ENCODE assay signal across 20 cellular contexts in genomic region chr15:92952451-92952850, GRCh38. TPM values are rescaled to one million over a fixed set of nuclear protein-coding genes. Genes with fewer than 3 reads are reported as not detected.
DNase-seq lines count a peak whose midpoint lies in the region; ATAC-seq, FAIRE-seq and TF ChIP-seq lines count a peak whose summit lies in the region.
"Had no signal": no experiment of that assay in that cellular context is flagged by ENCODE, and none has a peak within 500 bp of the region (broad histone marks: within the 10 kb centered on the region; RNA-seq: fewer than 3 reads in every experiment).

No MANE protein-coding gene starts in this region.

- peaks cover 100% of the 10 kb centered on the region for H3K36me3 ChIP-seq in endodermal cell (ENCODE audit: control insufficient read depth, insufficient read depth, low read length)

- H3K4me2 ChIP-seq in A549: no peak overlapping the region

- no peak overlapping the region for H3K27ac ChIP-seq in A549
- H3K27ac ChIP-seq in endodermal cell (ENCODE audit: low read depth, low read length): no peak overlapping the region
- H3K27ac ChIP-seq: C4-2B had no signal

- no peak overlapping the region for H3K4me3 Mint-ChIP-seq in activated CD8-positive, alpha-beta T cell treated with anti-CD3 and anti-CD28 coated beads for 36 hours
- H3K4me3 Mint-ChIP-seq in endodermal cell: no peak overlapping the region
- H3K4me3 Mint-ChIP-seq: CD4-positive, alpha-beta memory T cell; H9 had no signal

- H3K27me3 Mint-ChIP-seq in activated CD8-positive, alpha-beta T cell treated with anti-CD3 and anti-CD28 coated beads for 36 hours: no peaks in the 10 kb centered on the region
- no peaks in the 10 kb centered on the region for H3K27me3 Mint-ChIP-seq in endodermal cell (ENCODE audit: insufficient read depth)
- H3K27me3 Mint-ChIP-seq: CD4-positive, alpha-beta memory T cell had no signal

- DNase-seq in A549 (ENCODE audit: low read depth in 1 of 2, low spot score in 1 of 2) (no peak), endodermal cell (no peak), sciatic nerve (ENCODE audit: low spot score) (no peak), NCI-H187 (lab: John Stamatoyannopoulos, UW) (no peak), NCI-H1105 (lab: John Stamatoyannopoulos, UW) (no peak)
- no peak for DNase-seq in activated CD8-positive, alpha-beta T cell treated with anti-CD3 and anti-CD28 coated beads for 36 hours
- no peak for DNase-seq in activated CD4-positive, alpha-beta T cell treated with anti-CD3 and anti-CD28 coated beads, Interleukin-2, amount 50 U/mL, for 1 hour
- DNase-seq: BE2C; CD4-positive, alpha-beta memory T cell; DMS79; GDM1; GOT3; H9 had no signal

- peaks cover 23% of the 10 kb centered on the region for H3K9me3 Mint-ChIP-seq in activated CD8-positive, alpha-beta T cell treated with anti-CD3 and anti-CD28 coated beads for 36 hours
- H3K9me3 Mint-ChIP-seq in endodermal cell: peaks cover 25% of the 10 kb centered on the region

- WGBS in A549 (ENCODE audit: missing lambda C conversion rate): over 99% methylated on average over 7 of the region's 7 CpGs
- 97 to 100% methylated on average over 4 to 7 of the region's 7 CpGs for WGBS in endodermal cell (ENCODE audit: insufficient coverage in 1 of 2, insufficient read length in 1 of 2), 2 experiments

- H3K4me3 ChIP-seq in A549 (no peak overlapping the region), endodermal cell (ENCODE audit: low read length) (no peak overlapping the region)

- peak overlapping the region; percentile 17 for H3K27ac Mint-ChIP-seq in activated CD8-positive, alpha-beta T cell treated with anti-CD3 and anti-CD28 coated beads for 36 hours
- peak overlapping the region; percentile 7 for H3K27ac Mint-ChIP-seq in endodermal cell

- H3K4me1 ChIP-seq in A549: no peaks in the 10 kb centered on the region
- H3K4me1 ChIP-seq in endodermal cell (ENCODE audit: control insufficient read depth, insufficient read depth, low read length): no peaks in the 10 kb centered on the region
- H3K4me1 ChIP-seq: BE2C had no signal

- no peak for FAIRE-seq in A549 (lab: Jason Lieb, UNC)
- FAIRE-seq: A204.1, GM12892, GM19239, HepG2, HTR-8/SVneo had no signal

- TF ChIP-seq POLR2A in A549 (IDR thresholded peaks at IDR 0.05; ENCODE audit: low read length): no peak

- H3K36me3 Mint-ChIP-seq in activated CD8-positive, alpha-beta T cell treated with anti-CD3 and anti-CD28 coated beads for 36 hours (ENCODE audit: low read depth): peaks cover 80% of the 10 kb centered on the region
- H3K36me3 Mint-ChIP-seq in endodermal cell (ENCODE audit: low read depth): peaks cover 91% of the 10 kb centered on the region

- no peak for TF ChIP-seq CTCF in A549 (IDR thresholded peaks at IDR 0.05)
- TF ChIP-seq CTCF in activated CD8-positive, alpha-beta T cell treated with anti-CD3 and anti-CD28 coated beads for 36 hours (IDR thresholded peaks at IDR 0.05): no peak
- TF ChIP-seq CTCF in endodermal cell (conservative IDR thresholded peaks at IDR 0.05): no peak

- ATAC-seq in A549 (peak; percentile 10 to 52; a peak in 4 of 6 replicates), sciatic nerve (peak; percentile 30), HG03469 (IDR thresholded peaks at IDR 0.05; ENCODE audit: unreplicated experiment) (no peak)
- peak; percentile 25 for ATAC-seq in activated CD8-positive, alpha-beta T cell treated with anti-CD3 and anti-CD28 coated beads for 36 hours
- ATAC-seq: HepG2 had no signal

- H3K27me3 ChIP-seq in endodermal cell (ENCODE audit: control insufficient read depth, insufficient read depth, low read length, poor library complexity, severe bottlenecking): no peaks in the 10 kb centered on the region
- H3K27me3 ChIP-seq: BE2C had no signal

- H3K9me3 ChIP-seq in A549 (peaks cover 32% of the 10 kb centered on the region), endodermal cell (ENCODE audit: control insufficient read depth, low read length) (peaks cover 35% of the 10 kb centered on the region)
- H3K9me3 ChIP-seq: BE2C had no signal

- H3K9ac ChIP-seq in endodermal cell (ENCODE audit: extremely low read depth, low read length, poor library complexity, severe bottlenecking): no peak overlapping the region

- POLR2A ChIA-PET in A549 (lab: Yijun Ruan, JAX): no interaction called here
- POLR2A ChIA-PET in activated CD8-positive, alpha-beta T cell treated with anti-CD3 and anti-CD28 coated beads for 36 hours (lab: Charles Lee): no interaction called here

- TF ChIP-seq RAD21 in A549 (conservative IDR thresholded peaks at IDR 0.05 in 1 of 2, IDR thresholded peaks at IDR 0.05 in 1 of 2): no peak

- CTCF ChIA-PET in A549 (lab: Yijun Ruan, JAX): interaction anchor here (0.6 to 2.1 kb wide), 4 partner anchors 17 to 133 kb away, joined by 3 to 6 read pairs (median 4); no protein-coding TSS in a partner anchor
- CTCF ChIA-PET in activated CD8-positive, alpha-beta T cell treated with anti-CD3 and anti-CD28 coated beads for 36 hours (lab: Charles Lee): interaction anchor here (0.7 to 2.5 kb wide), 2 partner anchors 16 to 31 kb away, joined by 3 to 9 read pairs; no protein-coding TSS in a partner anchor

- intact Hi-C loops in activated CD8-positive, alpha-beta T cell treated with anti-CD3 and anti-CD28 coated beads for 36 hours (cut with micrococcal nuclease): no loop called here
- intact Hi-C loops in sciatic nerve (cut with DNase I): no loop called here

- no peak for TF ChIP-seq EP300 in A549 (IDR thresholded peaks at IDR 0.05)

- H3K4me1 Mint-ChIP-seq in activated CD8-positive, alpha-beta T cell treated with anti-CD3 and anti-CD28 coated beads for 36 hours (ENCODE audit: low read depth): peaks cover 15% of the 10 kb centered on the region
- H3K4me1 Mint-ChIP-seq in endodermal cell: no peaks in the 10 kb centered on the region

TF ChIP-seq in A549, 52 proteins besides CTCF, POLR2A, EP300 and RAD21:
- no peak for TF ChIP-seq HOXA7 (CRISPR knock-in tag; IDR thresholded peaks at IDR 0.05)
- TF ChIP-seq BHLHE40 (IDR thresholded peaks at IDR 0.05; ENCODE audit: low read depth, low read length): no peak
- no peak for TF ChIP-seq KDM1A (IDR thresholded peaks at IDR 0.05; ENCODE audit: low read depth)
- TF ChIP-seq ZFP36 (IDR thresholded peaks at IDR 0.05; ENCODE audit: borderline replicate concordance, partially characterized antibody): no peak
- TF ChIP-seq JUNB (IDR thresholded peaks at IDR 0.05): no peak
- no peak for TF ChIP-seq TFCP2L1 (CRISPR knock-in tag; IDR thresholded peaks at IDR 0.05)
- no peak for TF ChIP-seq NFE2L2 (conservative IDR thresholded peaks at IDR 0.05; ENCODE audit: low read length)

RNA-seq across cellular contexts. Expression of gene CHD2, which starts 52.3 kb away (rescaled TPM):
- 68.2 and 88.1 TPM in 2 replicates for polyA plus RNA-seq in A549 (2011; rRNA removed)
- polyA plus RNA-seq in A549 (2012; cell fraction: cytosol; rRNA removed): 19.7 and 19.8 TPM in 2 replicates
- 42.4 and 67.4 TPM in 2 replicates for polyA plus RNA-seq in A549 (2012; cell fraction: nucleus; rRNA removed)
- 29.5 to 30.2 TPM (median 29.5 TPM) in 3 replicates for polyA plus RNA-seq in A549 (2017; fragmentation: RNase III; extraction: RNeasy Plus Mini Kit Qiagen cat#74134 plus additional on column Dnase treatment)
- polyA minus RNA-seq in A549 (2011; rRNA and poly(A)+ RNA removed): 127 and 129 TPM in 2 replicates
- 100 to 1,000 TPM; 124 to 138 TPM for total RNA-seq in activated CD8-positive, alpha-beta T cell treated with anti-CD3 and anti-CD28 coated beads for 36 hours
- total RNA-seq in endodermal cell: 100 to 1,000 TPM; 116 to 127 TPM
- 56.2 TPM for polyA plus RNA-seq in endodermal cell (2013, experiment 1 of 2)
- polyA plus RNA-seq in endodermal cell (2013, experiment 2 of 2): 46.7 TPM
- total RNA-seq in sciatic nerve: 167 TPM
